Comparison of ENCODE assay signal across 20 cellular contexts in genomic region chr15:57557267-57557666, GRCh38. TPM values are rescaled to one million over a fixed set of nuclear protein-coding genes. Genes with fewer than 3 reads are reported as not detected.
DNase-seq lines count a peak whose midpoint lies in the region; ATAC-seq and TF ChIP-seq lines count a peak whose summit lies in the region.
"Had no signal": no experiment of that assay in that cellular context is flagged by ENCODE, and none has a peak within 500 bp of the region (broad histone marks: within the 10 kb centered on the region; RNA-seq: fewer than 3 reads in every experiment).

No MANE protein-coding gene starts in this region.

- DNase-seq in NCI-H2171 treated with DMSO at 0.1 percent for 48 hours (lab: John Stamatoyannopoulos, UW) (peak; percentile 6), NCI-H2171 (lab: John Stamatoyannopoulos, UW) (no peak), NCI-H82 (lab: John Stamatoyannopoulos, UW) (peak; percentile 36), NCI-H82 treated with DMSO at 0.1 percent for 48 hours (lab: John Stamatoyannopoulos, UW; ENCODE audit: unreplicated experiment) (no peak), sciatic nerve (ENCODE audit: low spot score) (peak; percentile 9), GM20000 (ENCODE audit: low spot score) (no peak)
- DNase-seq: AML-193; Caco-2; Calu3; CD4-positive, alpha-beta T cell; CD8-positive, alpha-beta T cell; DMS 273 treated with DMSO at 0.1 percent for 48 hours; DMS153; DMS53; DMS79; DND-41; EL; GDM1 had no signal

- no peak for ATAC-seq in sciatic nerve
- ATAC-seq: A549; CD8-positive, alpha-beta T cell; GM12878 had no signal

- intact Hi-C loops in sciatic nerve (cut with DNase I), result no loop called here

- TF ChIP-seq CTCF in GM20000 (IDR thresholded peaks at IDR 0.05; ENCODE audit: extremely low read depth, missing control alignments), result no peak

RNA-seq across cellular contexts. Expression of gene MYZAP, which starts 34.4 kb away (rescaled TPM):
- 3.7 TPM for total RNA-seq in sciatic nerve
- total RNA-seq: GM12878 had no signal

Comparison
In these comparisons a context has a peak if more than half of its experiments do, and no peak if none do; other contexts are left out.
1. DNase-seq: peak in NCI-H2171 treated with DMSO at 0.1 percent for 48 hours (single experiment), NCI-H82 (single experiment) and sciatic nerve (single experiment); none in NCI-H2171 (single experiment), NCI-H82 treated with DMSO at 0.1 percent for 48 hours (single experiment) and GM20000 (single experiment).